19 cellular contexts compared by ENCODE assay signal in the genomic region with DNA sequence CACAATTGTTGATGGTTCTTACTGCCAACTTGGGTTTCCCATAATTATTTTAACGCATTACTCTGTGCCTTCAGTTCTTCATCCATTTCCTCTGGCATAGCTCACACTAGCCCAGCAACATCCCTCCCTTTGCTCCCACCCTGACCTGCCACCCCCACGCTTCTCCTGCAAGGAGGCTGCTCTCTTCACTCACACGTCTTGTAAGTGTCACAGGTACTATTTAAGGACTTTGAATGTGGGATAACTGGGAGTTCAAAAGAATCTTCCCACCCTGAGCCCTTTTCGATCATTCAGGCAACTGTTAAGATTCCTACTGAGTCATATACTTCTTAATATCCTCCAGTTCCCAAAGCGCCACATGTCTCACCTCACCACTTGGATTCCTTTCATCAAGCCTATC.
"Had no signal": no experiment of that assay in that cellular context is flagged by ENCODE, and none has a peak within 500 bp of the region (broad histone marks: within the 10 kb centered on the region; RNA-seq: fewer than 3 reads in every experiment).

No MANE protein-coding gene starts in this region.

- ATAC-seq: foreskin keratinocyte, gastroesophageal sphincter, heart left ventricle, left colon, left lobe of liver had no signal

- DNase-seq: colonic mucosa; cortex of kidney; effector CD8-positive, alpha-beta T cell; foreskin keratinocyte; heart left ventricle; hypothalamus; immature natural killer cell; islet precursor cell; kidney; kidney glomerular epithelial cell; left colon; left ventricle myocardium inferior; mammary epithelial cell; mesendoderm; midbrain had no signal

- H3K4me3 Mint-ChIP-seq: dendritic cell treated with granulocyte-macrophage colony-stimulating factor and Interleukin-4, amounts not matched to agents 40 ng/mL and 50 ng/mL, for 4 days; immature natural killer cell; memory B cell had no signal

- H3K9me3 Mint-ChIP-seq: dendritic cell treated with granulocyte-macrophage colony-stimulating factor and Interleukin-4, amounts not matched to agents 40 ng/mL and 50 ng/mL, for 4 days; immature natural killer cell; memory B cell had no signal

- H3K27ac Mint-ChIP-seq: dendritic cell treated with granulocyte-macrophage colony-stimulating factor and Interleukin-4, amounts not matched to agents 40 ng/mL and 50 ng/mL, for 4 days; immature natural killer cell; memory B cell had no signal

- H3K4me1 Mint-ChIP-seq: immature natural killer cell, memory B cell had no signal

- H3K36me3 Mint-ChIP-seq: immature natural killer cell, memory B cell had no signal
